32 cellular contexts compared by ENCODE assay signal in the genomic region with DNA sequence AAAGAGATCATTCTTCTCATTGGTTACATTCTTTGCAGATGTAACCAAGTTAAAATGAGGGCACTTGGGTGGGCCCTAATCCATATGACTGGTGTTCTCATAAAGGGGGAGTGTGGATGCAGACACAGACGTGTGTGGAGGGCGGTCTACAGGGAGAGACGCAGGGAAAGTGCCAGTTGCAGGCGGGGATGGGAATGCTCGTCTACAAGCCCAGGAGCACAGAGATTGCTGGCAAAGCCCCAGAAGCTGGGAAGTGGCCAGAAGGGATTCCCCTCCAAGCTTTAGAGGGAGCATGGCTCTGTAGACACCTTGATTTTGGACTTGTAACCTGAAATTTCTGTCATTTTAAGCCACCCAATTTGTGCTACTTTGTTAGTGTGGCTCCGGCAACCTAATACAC.
"Had no signal": no experiment of that assay in that cellular context is flagged by ENCODE, and none has a peak within 500 bp of the region (broad histone marks: within the 10 kb centered on the region; RNA-seq: fewer than 3 reads in every experiment).

No MANE protein-coding gene starts in this region.

- H3K36me3 ChIP-seq: adrenal gland, breast epithelium, cardiac muscle cell, gastrocnemius medialis had no signal

- ATAC-seq: activated CD4-positive, alpha-beta T cell treated with anti-CD3 and anti-CD28 coated beads for 36 hours; activated CD8-positive, alpha-beta memory T cell treated with anti-CD3 and anti-CD28 coated beads, Interleukin-2, amount 10 ng/mL, durations not matched to agents 7 days and 5 days; activated CD8-positive, alpha-beta T cell treated with anti-CD3 and anti-CD28 coated beads, Interleukin-2, amount 10 ng/mL, durations not matched to agents 7 days and 5 days; activated naive CD8-positive, alpha-beta T cell treated with anti-CD3 and anti-CD28 coated beads, Interleukin-2, amount 50 U/mL, for 24 hours; body of pancreas; esophagus mucosa; gastrocnemius medialis; T-helper 17 cell had no signal

- H3K27ac ChIP-seq: adrenal gland, body of pancreas, breast epithelium, cardiac muscle cell, coronary artery, dorsolateral prefrontal cortex, gastrocnemius medialis, WERI-Rb-1 had no signal

- DNase-seq: activated CD4-positive, alpha-beta memory T cell treated with anti-CD3 and anti-CD28 coated beads for 36 hours; activated CD4-positive, alpha-beta T cell treated with anti-CD3 and anti-CD28 coated beads for 36 hours; activated CD4-positive, alpha-beta T cell treated with anti-CD3 and anti-CD28 coated beads, Interleukin-2, amount 10 ng/mL, durations not matched to agents 24 days and 14 days; activated CD4-positive, CD25-positive, alpha-beta regulatory T cell; activated CD4-positive, CD25-positive, alpha-beta regulatory T cell treated with anti-CD3 and anti-CD28 coated beads, Interleukin-2, amount 50 U/mL, for 72 hours; activated CD8-positive, alpha-beta memory T cell treated with anti-CD3 and anti-CD28 coated beads, Interleukin-2, amount 10 ng/mL, durations not matched to agents 7 days and 5 days; activated CD8-positive, alpha-beta memory T cell treated with anti-CD3 and anti-CD28 coated beads, Interleukin-2, amount 50 U/mL, for 4 hours; activated CD8-positive, alpha-beta T cell treated with anti-CD3 and anti-CD28 coated beads, Interleukin-2, amount 10 ng/mL, durations not matched to agents 7 days and 5 days; activated effector memory CD4-positive, alpha-beta T cell treated with anti-CD3 and anti-CD28 coated beads, Interleukin-2, amount 50 U/mL, for 16 hours; activated naive CD4-positive, alpha-beta T cell treated with anti-CD3 and anti-CD28 coated beads for 36 hours; activated naive CD8-positive, alpha-beta T cell treated with anti-CD3 and anti-CD28 coated beads for 36 hours; activated naive CD8-positive, alpha-beta T cell treated with anti-CD3 and anti-CD28 coated beads, Interleukin-2, amount 50 U/mL, for 24 hours; activated T-cell treated with anti-CD3 and anti-CD28 coated beads, Interleukin-2, amount 50 U/mL, for 1 hour; activated T-cell treated with anti-CD3 and anti-CD28 coated beads, Interleukin-2, amount 50 U/mL, for 48 hours; adrenal gland; aorta; body of pancreas; central memory CD4-positive, alpha-beta T cell; cerebellar nuclear complex; effector memory CD4-positive, alpha-beta T cell; endodermal cell; foreskin fibroblast; gastrocnemius medialis; T-helper 1 cell; T-helper 17 cell; T1000; WERI-Rb-1 had no signal

- H3K9me3 ChIP-seq: adrenal gland, body of pancreas, breast epithelium, gastrocnemius medialis had no signal

- H3K4me1 ChIP-seq: adrenal gland, body of pancreas, breast epithelium, gastrocnemius medialis had no signal

- H3K27me3 ChIP-seq: adrenal gland, body of pancreas, cardiac muscle cell, dorsolateral prefrontal cortex, gastrocnemius medialis had no signal

- H3K4me3 ChIP-seq: adrenal gland, body of pancreas, breast epithelium, cardiac muscle cell, coronary artery, dorsolateral prefrontal cortex, gastrocnemius medialis had no signal
